Comparison of ENCODE assay signal across 8 cellular contexts in genomic region chr1:179366093-179366800, GRCh38. TPM values are rescaled to one million over a fixed set of nuclear protein-coding genes. Genes with fewer than 3 reads are reported as not detected.
DNase-seq lines count a peak whose midpoint lies in the region; ATAC-seq and TF ChIP-seq lines count a peak whose summit lies in the region.

No MANE protein-coding gene starts in this region.

- H3K4me3 ChIP-seq in astrocyte of the spinal cord (ENCODE audit: low read depth, low read length) (peak overlapping the region; percentile 77), suprapubic skin (peak overlapping the region; percentile 79)

- no peak for TF ChIP-seq POLR2A in suprapubic skin (IDR thresholded peaks at IDR 0.05)

- TF ChIP-seq CTCF in astrocyte of the spinal cord (IDR thresholded peaks at IDR 0.05; ENCODE audit: low read depth, low read length) (no peak), suprapubic skin (IDR thresholded peaks at IDR 0.05) (no peak)

- H3K36me3 ChIP-seq in suprapubic skin: no peaks in the 10 kb centered on the region

- H3K9me3 ChIP-seq in suprapubic skin: no peaks in the 10 kb centered on the region

- H3K4me1 ChIP-seq in suprapubic skin: peaks cover 8% of the 10 kb centered on the region

- WGBS in suprapubic skin: 4% methylated on average over 28 of the region's 28 CpGs

- peak; percentile 26 for ATAC-seq in GM21576 (IDR thresholded peaks at IDR 0.05; ENCODE audit: unreplicated experiment)

- peak; percentile 5 for DNase-seq in GM03348 (ENCODE audit: low spot score)
- peak; percentile 22 for DNase-seq in M059J (ENCODE audit: low read depth)
- DNase-seq in astrocyte of the spinal cord (ENCODE audit: low read depth, low spot score): peak; percentile 21
- DNase-seq in suprapubic skin (ENCODE audit: low spot score in 2 of 2): no peak
- no peak for DNase-seq in globus pallidus (ENCODE audit: low spot score)
- no peak for DNase-seq in retina

- in situ Hi-C loops in astrocyte of the spinal cord (cut with HindIII; ENCODE audit: low sequenced_read_pairs): no loop called here

- TF ChIP-seq EP300 in suprapubic skin (IDR thresholded peaks at IDR 0.05): no peak

- H3K27ac ChIP-seq in layer of hippocampus (ENCODE audit: low read depth, low read length): peak overlapping the region; percentile 87
- peak overlapping the region; percentile 92 for H3K27ac ChIP-seq in suprapubic skin

- no peaks in the 10 kb centered on the region for H3K27me3 ChIP-seq in layer of hippocampus (ENCODE audit: control insufficient read depth, insufficient read depth, low read length)
- H3K27me3 ChIP-seq in suprapubic skin: no peaks in the 10 kb centered on the region

RNA-seq across cellular contexts. Expression of gene AXDND1, which starts 0.5 kb away (rescaled TPM):
- total RNA-seq in M059J (2014; rRNA removed; shearing (Covaris generic)): 3.1 TPM in 1 of 2 replicates, not detected in the other
- total RNA-seq in suprapubic skin: 1 to 10 TPM in 1 of 4 donors, not detected in 3; 1.3 TPM

Comparison
In these comparisons a context has a peak if more than half of its experiments do, and no peak if none do; other contexts are left out.
1. DNase-seq: peak in GM03348 (single experiment), M059J (single experiment) and astrocyte of the spinal cord (single experiment); none in suprapubic skin (0 of 2), globus pallidus (single experiment) and retina (single experiment).